ENCODE assay signal across 8 cellular contexts in genomic region chr6:151757506-151757955, GRCh38. TPM values are rescaled to one million over a fixed set of nuclear protein-coding genes. Genes with fewer than 3 reads are reported as not detected.
A peak's percentile ranks its signal among the peaks of the same experiment; 100 is the strongest.
DNase-seq lines count a peak whose midpoint lies in the region; ATAC-seq and TF ChIP-seq lines count a peak whose summit lies in the region.

No MANE protein-coding gene starts in this region.

- H3K4me1 Mint-ChIP-seq in GM23338: no peaks in the 10 kb centered on the region

- H3K27me3 ChIP-seq in mucosa of rectum (ENCODE audit: control insufficient read depth in 2 of 2, insufficient read depth in 2 of 2, low read length in 2 of 2) (no peaks in the 10 kb centered on the region), GM23338 (ENCODE audit: insufficient read depth) (no peaks in the 10 kb centered on the region)

- H3K27ac ChIP-seq in mucosa of rectum (ENCODE audit: low read depth in 2 of 2, low read length in 2 of 2) (peak overlapping the region; percentile 10 to 33), GM23338 (ENCODE audit: low read depth) (no peak overlapping the region)

- H3K9me2 ChIP-seq in GM23338 (ENCODE audit: insufficient read depth): peaks cover 3% of the 10 kb centered on the region; the same call in 1 of the 2 replicates

- TF ChIP-seq CTCF in GM23338 (conservative IDR thresholded peaks at IDR 0.05; ENCODE audit: low read depth in 2 of 2): no peak

- DNase-seq in GM23338 (ENCODE audit: low spot score) (no peak), NCI-H524 (lab: John Stamatoyannopoulos, UW) (no peak), amygdala (lab: John Stamatoyannopoulos, UW) (no peak), Kasumi-1 (lab: John Stamatoyannopoulos, UW) (no peak)

- no peak overlapping the region for H3K4me2 ChIP-seq in GM23338

- H3K4me3 Mint-ChIP-seq in GM23338: no peak overlapping the region

- no peaks in the 10 kb centered on the region for H3K36me3 ChIP-seq in mucosa of rectum (ENCODE audit: control insufficient read depth in 2 of 2, insufficient read depth in 2 of 2, low read length in 2 of 2)
- no peaks in the 10 kb centered on the region for H3K36me3 ChIP-seq in GM23338 (ENCODE audit: insufficient read depth)

- H3K9me3 ChIP-seq in mucosa of rectum (ENCODE audit: control insufficient read depth in 2 of 2, low read length in 2 of 2): no peaks in the 10 kb centered on the region

- H3F3A ChIP-seq in GM23338 (replicated peaks; ENCODE audit: low read depth): no peaks in the 10 kb centered on the region

- no peaks in the 10 kb centered on the region for H3K36me3 Mint-ChIP-seq in GM23338 (ENCODE audit: low read depth)

- H3K79me2 ChIP-seq in GM23338 (replicated peaks; ENCODE audit: insufficient read depth): no peaks in the 10 kb centered on the region

- H3K9ac ChIP-seq in mucosa of rectum (ENCODE audit: low read depth in 1 of 2, low read length in 2 of 2): no peak overlapping the region

- no peak overlapping the region for H2AFZ ChIP-seq in GM23338

- ATAC-seq in GM18867 (IDR thresholded peaks at IDR 0.05; ENCODE audit: unreplicated experiment) (peak; percentile 98), GM21717 (IDR thresholded peaks at IDR 0.05; ENCODE audit: unreplicated experiment) (peak; percentile 98), HG03565 (IDR thresholded peaks at IDR 0.05; ENCODE audit: unreplicated experiment) (peak; percentile 97), GM23338 (no peak)

- H3K4me1 ChIP-seq in mucosa of rectum (ENCODE audit: control insufficient read depth in 2 of 2, insufficient read depth in 2 of 2, low read length in 2 of 2) (no peaks in the 10 kb centered on the region), GM23338 (ENCODE audit: insufficient read depth) (no peaks in the 10 kb centered on the region)

- no peaks in the 10 kb centered on the region for H3K9me3 Mint-ChIP-seq in GM23338

- H3K27me3 Mint-ChIP-seq in GM23338 (ENCODE audit: insufficient read depth, low read depth, poor library complexity): no peaks in the 10 kb centered on the region

- no peaks in the 10 kb centered on the region for H4K20me1 ChIP-seq in GM23338 (replicated peaks; ENCODE audit: insufficient read depth)

- H3K4me3 ChIP-seq in mucosa of rectum (ENCODE audit: low read length in 2 of 2): no peak overlapping the region
- no peak overlapping the region for H3K4me3 ChIP-seq in GM23338

- no peak overlapping the region for H3K27ac Mint-ChIP-seq in GM23338

TF ChIP-seq in GM23338, 12 proteins besides CTCF, POLR2A, EP300 and RAD21 (continues in another document):
- no peak for TF ChIP-seq NANOG (IDR thresholded peaks at IDR 0.05; ENCODE audit: borderline replicate concordance)
- TF ChIP-seq ZNF331 (CRISPR knock-in tag; IDR thresholded peaks at IDR 0.05; ENCODE audit: low read depth): no peak
- TF ChIP-seq ZNF114 (CRISPR knock-in tag; IDR thresholded peaks at IDR 0.05): no peak
- TF ChIP-seq POLR2AphosphoS5 (IDR thresholded peaks at IDR 0.05; ENCODE audit: low read depth): no peak
- no peak for TF ChIP-seq EZH2 (IDR thresholded peaks at IDR 0.05; ENCODE audit: low read depth, unreplicated experiment)
- no peak for TF ChIP-seq ETS1 (IDR thresholded peaks at IDR 0.05)
- no peak for TF ChIP-seq JUNB (IDR thresholded peaks at IDR 0.05; ENCODE audit: unreplicated experiment)
- no peak for TF ChIP-seq STAT1 (IDR thresholded peaks at IDR 0.05; ENCODE audit: unreplicated experiment)
- TF ChIP-seq EZH2phosphoT487 (IDR thresholded peaks at IDR 0.05; ENCODE audit: unreplicated experiment): no peak
- TF ChIP-seq ZNF462 (CRISPR knock-in tag; IDR thresholded peaks at IDR 0.05): no peak
- no peak for TF ChIP-seq CREB1 (CRISPR knock-in tag; IDR thresholded peaks at IDR 0.05; ENCODE audit: low read depth)

RNA-seq across cellular contexts. Expression of gene ESR1, which starts 50.0 kb away (rescaled TPM):
- 0.94 TPM in 1 of 2 replicates, not detected in the other for total RNA-seq in GM23338 (2014; rRNA removed; shearing (Covaris generic))
- 0.24 TPM in 1 of 2 replicates, not detected in the other for polyA plus RNA-seq in GM23338 (2016; fragmentation: Nextera tagmentation; extraction: Ambion mirVana)
